ENCODE assay signal across 18 cellular contexts in genomic region chr6:110761371-110761770, GRCh38.
"Had no signal": no experiment of that assay in that cellular context is flagged by ENCODE, and none has a peak within 500 bp of the region (broad histone marks: within the 10 kb centered on the region; RNA-seq: fewer than 3 reads in every experiment).

No MANE protein-coding gene starts in this region.

- H3K27ac Mint-ChIP-seq: activated naive CD4-positive, alpha-beta T cell treated with anti-CD3 and anti-CD28 coated beads, Interleukin-2, amount 50 U/mL, for 24 hours; mesothelial cell of epicardium; nephron progenitor cell had no signal

- H3K27me3 ChIP-seq: tibial nerve had no signal

- ATAC-seq: left lobe of liver; stimulated activated naive CD8-positive, alpha-beta T cell treated with anti-CD3 and anti-CD28 coated beads, Interleukin-15, Interleukin-2, amounts not matched to agents 100 U/mL and 50 U/mL, for 24 hours had no signal

- DNase-seq: activated CD4-positive, alpha-beta T cell treated with anti-CD3 and anti-CD28 coated beads, Interleukin-2, amount 50 U/mL, for 4 hours; activated gamma-delta T cell; amygdala; foreskin melanocyte; nephron progenitor cell; occipital lobe; posterior cingulate gyrus; retina; stimulated activated CD4-positive, alpha-beta T cell treated with anti-CD3 and anti-CD28 coated beads, Interleukin-12 subunit alpha, Interleukin-12 subunit beta, amount 100 ng/mL, for 4 hours; stimulated activated CD4-positive, alpha-beta T cell treated with anti-CD3 and anti-CD28 coated beads, Interleukin-1b, Interleukin-23, amount 100 ng/mL, for 48 hours; stimulated activated naive CD8-positive, alpha-beta T cell treated with anti-CD3 and anti-CD28 coated beads, Interleukin-15, Interleukin-2, amounts not matched to agents 100 U/mL and 50 U/mL, for 24 hours; substantia nigra; T-helper 2 cell had no signal

- H3K9me3 Mint-ChIP-seq: activated naive CD4-positive, alpha-beta T cell treated with anti-CD3 and anti-CD28 coated beads, Interleukin-2, amount 50 U/mL, for 24 hours had no signal

- H3K4me1 Mint-ChIP-seq: nephron progenitor cell had no signal

- H3K27me3 Mint-ChIP-seq: activated naive CD4-positive, alpha-beta T cell treated with anti-CD3 and anti-CD28 coated beads, Interleukin-2, amount 50 U/mL, for 24 hours had no signal

- H3K9me3 ChIP-seq: tibial nerve had no signal

- H3K27ac ChIP-seq: tibial nerve had no signal

- H3K4me3 Mint-ChIP-seq: activated naive CD4-positive, alpha-beta T cell treated with anti-CD3 and anti-CD28 coated beads, Interleukin-2, amount 50 U/mL, for 24 hours; mesothelial cell of epicardium; nephron progenitor cell had no signal

- H3K4me3 ChIP-seq: lung, tibial nerve had no signal

- H3K4me1 ChIP-seq: tibial nerve had no signal
